ENCODE assay signal across 9 cellular contexts in genomic region chr1:43329995-43330751, GRCh38. TPM values are rescaled to one million over a fixed set of nuclear protein-coding genes. Genes with fewer than 3 reads are reported as not detected.
DNase-seq lines count a peak whose midpoint lies in the region; ATAC-seq and TF ChIP-seq lines count a peak whose summit lies in the region.
"Had no signal": no experiment of that assay in that cellular context is flagged by ENCODE, and none has a peak within 500 bp of the region (broad histone marks: within the 10 kb centered on the region; RNA-seq: fewer than 3 reads in every experiment).

No MANE protein-coding gene starts in this region.

- no peaks in the 10 kb centered on the region for H3K9me2 ChIP-seq in hepatocyte (replicated peaks; ENCODE audit: insufficient read depth)

- no peak overlapping the region for H2AFZ ChIP-seq in hepatocyte

- peaks cover 13% of the 10 kb centered on the region for H3K4me1 Mint-ChIP-seq in activated T-cell treated with anti-CD3 and anti-CD28 coated beads, Interleukin-2, amount 50 U/mL, for 4 hours (ENCODE audit: low read depth)

- no peaks in the 10 kb centered on the region for H3K36me3 ChIP-seq in hepatocyte (replicated peaks; ENCODE audit: insufficient read depth, low read depth)

- no peaks in the 10 kb centered on the region for H3K4me1 ChIP-seq in hepatocyte (ENCODE audit: insufficient read depth)

- H3K4me3 Mint-ChIP-seq in activated T-cell treated with anti-CD3 and anti-CD28 coated beads, Interleukin-2, amount 50 U/mL, for 4 hours = no peak overlapping the region
- H3K4me3 Mint-ChIP-seq: activated naive CD8-positive, alpha-beta T cell had no signal

- no peaks in the 10 kb centered on the region for H3K79me2 ChIP-seq in hepatocyte

- no peak overlapping the region for H3K4me3 ChIP-seq in hepatocyte

- no peaks in the 10 kb centered on the region for H4K20me1 ChIP-seq in hepatocyte (ENCODE audit: insufficient read depth, poor library complexity, severe bottlenecking)

- TF ChIP-seq CTCF in hepatocyte (IDR thresholded peaks at IDR 0.05; ENCODE audit: poor library complexity) = no peak

- peak overlapping the region; percentile 34 for H3K27ac ChIP-seq in hepatocyte

- no peaks in the 10 kb centered on the region for H3K27me3 ChIP-seq in hepatocyte

- 59% methylated on average over 6 of the region's 6 CpGs for WGBS in hepatocyte (ENCODE audit: low lambda C conversion rate, missing lambda C conversion rate)

- DNase-seq in AG08395 (ENCODE audit: low spot score) = peak; percentile 87
- DNase-seq in HT1080 (ENCODE audit: low read depth) = peak; percentile 94
- DNase-seq in activated T-cell treated with anti-CD3 and anti-CD28 coated beads, Interleukin-2, amount 50 U/mL, for 4 hours = peak; percentile 29
- peak; percentile 57 for DNase-seq in hepatocyte (ENCODE audit: low spot score)
- peak; percentile 53 to 71 for DNase-seq in stimulated activated CD4-positive, alpha-beta T cell treated with anti-CD3 and anti-CD28 coated beads, Interleukin-4, amount 100 ng/mL, for 4 hours
- no peak for DNase-seq in NCI-H1436 treated with DMSO at 0.1 percent for 48 hours (lab: John Stamatoyannopoulos, UW)
- DNase-seq in nucleus accumbens (lab: John Stamatoyannopoulos, UW) = no peak

- peak; percentile 96 for ATAC-seq in activated T-cell treated with anti-CD3 and anti-CD28 coated beads, Interleukin-2, amount 50 U/mL, for 4 hours
- ATAC-seq in GM18498 (IDR thresholded peaks at IDR 0.05; ENCODE audit: unreplicated experiment) = no peak

- peaks cover 11% of the 10 kb centered on the region for H3K9me3 Mint-ChIP-seq in activated T-cell treated with anti-CD3 and anti-CD28 coated beads, Interleukin-2, amount 50 U/mL, for 4 hours

- H3K4me2 ChIP-seq in hepatocyte = no peak overlapping the region

- peaks cover 2% of the 10 kb centered on the region for H3K27me3 Mint-ChIP-seq in activated T-cell treated with anti-CD3 and anti-CD28 coated beads, Interleukin-2, amount 50 U/mL, for 4 hours (ENCODE audit: low read depth)
- H3K27me3 Mint-ChIP-seq: activated naive CD8-positive, alpha-beta T cell had no signal

- no peaks in the 10 kb centered on the region for H3K9me3 ChIP-seq in hepatocyte (ENCODE audit: low read depth)

- no peaks in the 10 kb centered on the region for H3K36me3 Mint-ChIP-seq in activated T-cell treated with anti-CD3 and anti-CD28 coated beads, Interleukin-2, amount 50 U/mL, for 4 hours (ENCODE audit: insufficient read depth)

RNA-seq across cellular contexts. Expression of gene MPL, which starts 7.4 kb away (rescaled TPM):
- total RNA-seq in HT1080 (2014; rRNA removed; shearing (Covaris generic)) = not detected in 2 replicates
- polyA plus RNA-seq in HT1080 (2015; cell fraction: cytosol; rRNA removed) = not detected in 2 replicates
- not detected in 2 replicates for polyA plus RNA-seq in HT1080 (2015; cell fraction: nucleus; rRNA removed)
- not detected for total RNA-seq in activated T-cell treated with anti-CD3 and anti-CD28 coated beads, Interleukin-2, amount 50 U/mL, for 4 hours
- not detected in 2 replicates for total RNA-seq in hepatocyte
- polyA plus RNA-seq in hepatocyte = 0.16 and 0.54 TPM in 2 replicates

RNA-seq across cellular contexts. Expression of gene CDC20, which starts 28.6 kb away (rescaled TPM):
- total RNA-seq in HT1080 (2014; rRNA removed; shearing (Covaris generic)) = 564 and 669 TPM in 2 replicates
- 259 and 292 TPM in 2 replicates for polyA plus RNA-seq in HT1080 (2015; cell fraction: cytosol; rRNA removed)
- 314 TPM in 2 replicates for polyA plus RNA-seq in HT1080 (2015; cell fraction: nucleus; rRNA removed)
- total RNA-seq in activated T-cell treated with anti-CD3 and anti-CD28 coated beads, Interleukin-2, amount 50 U/mL, for 4 hours = 10 to 100 TPM; 47.3 to 70.1 (median 60.3) TPM
- 12.2 and 13.6 TPM in 2 replicates for total RNA-seq in hepatocyte
- polyA plus RNA-seq in hepatocyte = 19.7 and 21.5 TPM in 2 replicates

RNA-seq across cellular contexts. Expression of gene TIE1, which starts 29.4 kb away (rescaled TPM):
- total RNA-seq in HT1080 (2014; rRNA removed; shearing (Covaris generic)) = 135 and 139 TPM in 2 replicates
- polyA plus RNA-seq in HT1080 (2015; cell fraction: cytosol; rRNA removed) = 34.9 and 45.3 TPM in 2 replicates
- polyA plus RNA-seq in HT1080 (2015; cell fraction: nucleus; rRNA removed) = 101 and 121 TPM in 2 replicates
- total RNA-seq in activated T-cell treated with anti-CD3 and anti-CD28 coated beads, Interleukin-2, amount 50 U/mL, for 4 hours = under 1 TPM; 0.18 to 0.27 (median 0.24) TPM
- 1.2 and 1.8 TPM in 2 replicates for total RNA-seq in hepatocyte
- 0.33 and 1.8 TPM in 2 replicates for polyA plus RNA-seq in hepatocyte

RNA-seq across cellular contexts. Expression of gene ELOVL1, which starts 37.6 kb away (rescaled TPM):
- 163 and 212 TPM in 2 replicates for total RNA-seq in HT1080 (2014; rRNA removed; shearing (Covaris generic))
- 156 and 175 TPM in 2 replicates for polyA plus RNA-seq in HT1080 (2015; cell fraction: cytosol; rRNA removed)
- 161 and 163 TPM in 2 replicates for polyA plus RNA-seq in HT1080 (2015; cell fraction: nucleus; rRNA removed)
- 10 to 100 TPM; 91.4 to 99.8 (median 92.8) TPM for total RNA-seq in activated T-cell treated with anti-CD3 and anti-CD28 coated beads, Interleukin-2, amount 50 U/mL, for 4 hours
- total RNA-seq in hepatocyte = 90.8 and 92.4 TPM in 2 replicates
- 175 and 185 TPM in 2 replicates for polyA plus RNA-seq in hepatocyte

RNA-seq across cellular contexts. Expression of gene C1orf210, which starts 44.8 kb away (rescaled TPM):
- not detected in 2 replicates for total RNA-seq in HT1080 (2014; rRNA removed; shearing (Covaris generic))
- polyA plus RNA-seq in HT1080 (2015; cell fraction: cytosol; rRNA removed) = not detected in 2 replicates
- polyA plus RNA-seq in HT1080 (2015; cell fraction: nucleus; rRNA removed) = 0.33 TPM in 1 of 2 replicates, not detected in the other
- not detected for total RNA-seq in activated T-cell treated with anti-CD3 and anti-CD28 coated beads, Interleukin-2, amount 50 U/mL, for 4 hours
- 32.3 and 43.9 TPM in 2 replicates for total RNA-seq in hepatocyte
- 30.5 and 47.4 TPM in 2 replicates for polyA plus RNA-seq in hepatocyte

Comparison
In these comparisons a context has a peak if more than half of its experiments do, and no peak if none do; other contexts are left out.
1. DNase-seq: peak in AG08395 (single experiment), HT1080 (single experiment), activated T-cell treated with anti-CD3 and anti-CD28 coated beads, Interleukin-2, amount 50 U/mL, for 4 hours (single experiment), hepatocyte (single experiment) and stimulated activated CD4-positive, alpha-beta T cell treated with anti-CD3 and anti-CD28 coated beads, Interleukin-4, amount 100 ng/mL, for 4 hours (2 of 2); none in NCI-H1436 treated with DMSO at 0.1 percent for 48 hours (single experiment) and nucleus accumbens (0 of 56).
2. RNA of gene TIE1, which starts 29.4 kb away (total RNA-seq): 135 to 139 TPM in HT1080; 1.2 to 1.8 TPM in hepatocyte and 0.18 to 0.27 TPM in activated T-cell treated with anti-CD3 and anti-CD28 coated beads, Interleukin-2, amount 50 U/mL, for 4 hours; every median in the first group is over 10 times any median in the second.